In genomic region chr18:49399003-49399402, GRCh38 we compare ENCODE assay signal across 10 cellular contexts.
A peak's percentile ranks its signal among the peaks of the same experiment; 100 is the strongest.
DNase-seq lines count a peak whose midpoint lies in the region; ATAC-seq and FAIRE-seq lines count a peak whose summit lies in the region.
"Had no signal": no experiment of that assay in that cellular context is flagged by ENCODE, and none has a peak within 500 bp of the region (broad histone marks: within the 10 kb centered on the region; RNA-seq: fewer than 3 reads in every experiment).

No MANE protein-coding gene starts in this region.

- no peak overlapping the region for H3K4me3 ChIP-seq in small intestine (ENCODE audit: low read depth in 1 of 2, low read length in 2 of 2)

- no peaks in the 10 kb centered on the region for H3K27me3 ChIP-seq in small intestine (ENCODE audit: control insufficient read depth in 2 of 2, insufficient read depth in 2 of 2, low read length in 2 of 2)

- 60 to 80% (median 71%) methylated on average over 4 of the region's 4 CpGs for WGBS in small intestine, 3 donors

- peak; percentile 8 for DNase-seq in GM03348 (ENCODE audit: low spot score)
- peak; percentile 50 for DNase-seq in RPMI7951 (ENCODE audit: low read depth)
- DNase-seq in kidney tubule cell (ENCODE audit: low spot score), result peak; percentile 72
- DNase-seq in central memory CD4-positive, alpha-beta T cell, result no peak
- DNase-seq in A172 (ENCODE audit: low spot score), result no peak
- DNase-seq in small intestine, result no peak

- H3K27ac ChIP-seq in small intestine (ENCODE audit: low read depth in 1 of 2, low read length in 1 of 2), result no peak overlapping the region
- H3K27ac ChIP-seq: parathyroid adenoma had no signal

- H3K9me3 ChIP-seq in small intestine (ENCODE audit: control insufficient read depth, low read depth), result no peaks in the 10 kb centered on the region

- no peaks in the 10 kb centered on the region for H3K36me3 ChIP-seq in small intestine (ENCODE audit: control insufficient read depth in 2 of 2, insufficient read depth in 2 of 2, low read length in 2 of 2)

- no peak for FAIRE-seq in small intestine (lab: Jason Lieb, UNC)

- peaks cover 0 to 5% of the 10 kb centered on the region in 2 donors for H3K4me1 ChIP-seq in small intestine (ENCODE audit: control insufficient read depth in 2 of 2, insufficient read depth in 1 of 2, low read depth in 1 of 2, low read length in 1 of 2)
- H3K4me1 ChIP-seq: parathyroid adenoma had no signal

- ATAC-seq in GM21528 (IDR thresholded peaks at IDR 0.05; ENCODE audit: low FRiP score, unreplicated experiment) (peak; percentile 49), HG03342 (IDR thresholded peaks at IDR 0.05; ENCODE audit: unreplicated experiment) (no peak)
- ATAC-seq: HCT116 had no signal

Comparison
In these comparisons a context has a peak if more than half of its experiments do, and no peak if none do; other contexts are left out.
1. DNase-seq: peak in GM03348 (single experiment), RPMI7951 (single experiment) and kidney tubule cell (single experiment); none in central memory CD4-positive, alpha-beta T cell (single experiment), A172 (single experiment) and small intestine (single experiment).